15 cellular contexts compared by ENCODE assay signal in the genomic region with DNA sequence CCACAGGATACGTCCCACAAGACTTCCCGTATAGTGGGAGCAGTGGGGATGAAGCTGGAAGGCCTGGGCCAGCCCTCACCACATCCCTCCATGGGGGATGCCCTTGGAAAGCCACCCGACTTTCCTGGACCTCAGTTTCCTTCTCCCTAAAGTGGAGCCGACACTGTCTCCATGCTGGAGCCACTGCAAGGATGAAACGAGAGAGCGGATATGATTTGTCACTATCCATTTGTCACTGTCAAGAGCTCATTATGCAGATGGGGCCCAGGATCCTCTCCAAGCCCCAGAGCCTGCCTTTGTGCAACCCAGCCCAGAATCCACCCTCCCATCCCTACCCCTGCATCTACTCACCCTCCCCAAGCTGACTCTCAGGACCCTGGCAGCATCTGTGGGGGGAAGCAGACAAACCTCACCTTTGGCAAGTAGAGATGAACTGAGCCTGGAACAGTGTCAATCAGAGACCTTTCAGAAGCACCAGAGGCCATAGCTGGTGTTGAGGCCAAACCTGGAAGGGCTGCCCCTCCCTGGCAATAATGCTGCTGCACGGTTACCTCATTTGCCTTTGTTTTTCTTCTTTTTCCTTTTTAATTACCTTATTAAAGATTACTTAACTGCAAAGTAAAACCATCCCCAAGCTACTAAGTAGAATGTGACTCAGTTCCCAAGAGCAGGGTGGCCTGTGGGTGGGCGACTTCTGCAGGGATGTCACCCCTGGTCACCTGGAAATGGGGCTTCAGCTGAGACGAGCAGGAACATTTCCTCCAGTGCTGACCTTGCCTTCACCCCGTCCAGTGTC.
"Had no signal": no experiment of that assay in that cellular context is flagged by ENCODE, and none has a peak within 500 bp of the region (broad histone marks: within the 10 kb centered on the region; RNA-seq: fewer than 3 reads in every experiment).

No MANE protein-coding gene starts in this region.

- H3K9me3 Mint-ChIP-seq: activated naive CD4-positive, alpha-beta T cell treated with anti-CD3 and anti-CD28 coated beads, Interleukin-2, amount 10 ng/mL, durations not matched to agents 7 days and 5 days; activated T-helper 2 cell treated with anti-CD3 and anti-CD28 coated beads, Interferon-gamma antibody, Interleukin-2, Interleukin-4, amounts not matched to agents 10 μg/mL and 5 μg/mL and 100 μg/mL, durations not matched to agents 14 hours and 24 hours and 36 hours; nephron had no signal

- H3K4me3 Mint-ChIP-seq: activated B cell treated with CpG ODN at 0.5 μM for 24 hours; activated naive CD4-positive, alpha-beta T cell treated with anti-CD3 and anti-CD28 coated beads, Interleukin-2, amount 10 ng/mL, durations not matched to agents 7 days and 5 days; nephron; stimulated activated naive B cell treated with anti-CD40 and anti-IgM and Interleukin-4, amounts not matched to agents 10 μg/mL and 1 μg/mL and 100 μg/mL, for 72 hours had no signal

- FAIRE-seq: astrocyte, endometrium had no signal

- H3K27ac ChIP-seq: dorsolateral prefrontal cortex, ovary, SJSA1, tibial nerve had no signal

- H3K4me1 Mint-ChIP-seq: activated B cell treated with CpG ODN at 0.5 μM for 24 hours; activated naive CD4-positive, alpha-beta T cell treated with anti-CD3 and anti-CD28 coated beads, Interleukin-2, amount 10 ng/mL, durations not matched to agents 7 days and 5 days; stimulated activated naive B cell treated with anti-CD40 and anti-IgM and Interleukin-4, amounts not matched to agents 10 μg/mL and 1 μg/mL and 100 μg/mL, for 72 hours had no signal

- H3K27ac Mint-ChIP-seq: activated B cell treated with CpG ODN at 0.5 μM for 24 hours; activated naive CD4-positive, alpha-beta T cell treated with anti-CD3 and anti-CD28 coated beads, Interleukin-2, amount 10 ng/mL, durations not matched to agents 7 days and 5 days; activated T-helper 2 cell treated with anti-CD3 and anti-CD28 coated beads, Interferon-gamma antibody, Interleukin-2, Interleukin-4, amounts not matched to agents 10 μg/mL and 5 μg/mL and 100 μg/mL, durations not matched to agents 14 hours and 24 hours and 36 hours; stimulated activated naive B cell treated with anti-CD40 and anti-IgM and Interleukin-4, amounts not matched to agents 10 μg/mL and 1 μg/mL and 100 μg/mL, for 72 hours had no signal

- DNase-seq: activated B cell treated with CpG ODN at 0.5 μM for 24 hours; activated CD4-positive, alpha-beta T cell treated with anti-CD3 and anti-CD28 coated beads for 48 hours; activated naive CD4-positive, alpha-beta T cell treated with anti-CD3 and anti-CD28 coated beads, Interleukin-2, amount 10 ng/mL, durations not matched to agents 7 days and 5 days; hippocampal formation; ovary; stimulated activated CD4-positive, alpha-beta T cell treated with anti-CD3 and anti-CD28 coated beads, Interleukin-2, amount 100 ng/mL, for 48 hours; stimulated activated naive B cell treated with anti-CD40 and anti-IgM and Interleukin-4, amounts not matched to agents 10 μg/mL and 1 μg/mL and 100 μg/mL, for 72 hours; T-helper 2 cell had no signal

- H3K36me3 Mint-ChIP-seq: activated naive CD4-positive, alpha-beta T cell treated with anti-CD3 and anti-CD28 coated beads, Interleukin-2, amount 10 ng/mL, durations not matched to agents 7 days and 5 days; stimulated activated naive B cell treated with anti-CD40 and anti-IgM and Interleukin-4, amounts not matched to agents 10 μg/mL and 1 μg/mL and 100 μg/mL, for 72 hours had no signal

- H3K4me3 ChIP-seq: dorsolateral prefrontal cortex, ovary, SJSA1, tibial nerve had no signal

- H3K4me1 ChIP-seq: SJSA1 had no signal

- ATAC-seq: stimulated activated naive B cell treated with anti-CD40 and anti-IgM and Interleukin-4, amounts not matched to agents 10 μg/mL and 1 μg/mL and 100 μg/mL, for 72 hours had no signal

- H3K27me3 ChIP-seq: ovary, SJSA1, tibial nerve had no signal

- H3K9me3 ChIP-seq: ovary, SJSA1, tibial nerve had no signal

- H3K36me3 ChIP-seq: ovary, SJSA1, tibial nerve had no signal

- H3K27me3 Mint-ChIP-seq: activated B cell treated with CpG ODN at 0.5 μM for 24 hours; activated naive CD4-positive, alpha-beta T cell treated with anti-CD3 and anti-CD28 coated beads, Interleukin-2, amount 10 ng/mL, durations not matched to agents 7 days and 5 days; stimulated activated naive B cell treated with anti-CD40 and anti-IgM and Interleukin-4, amounts not matched to agents 10 μg/mL and 1 μg/mL and 100 μg/mL, for 72 hours had no signal
